In the genomic region with DNA sequence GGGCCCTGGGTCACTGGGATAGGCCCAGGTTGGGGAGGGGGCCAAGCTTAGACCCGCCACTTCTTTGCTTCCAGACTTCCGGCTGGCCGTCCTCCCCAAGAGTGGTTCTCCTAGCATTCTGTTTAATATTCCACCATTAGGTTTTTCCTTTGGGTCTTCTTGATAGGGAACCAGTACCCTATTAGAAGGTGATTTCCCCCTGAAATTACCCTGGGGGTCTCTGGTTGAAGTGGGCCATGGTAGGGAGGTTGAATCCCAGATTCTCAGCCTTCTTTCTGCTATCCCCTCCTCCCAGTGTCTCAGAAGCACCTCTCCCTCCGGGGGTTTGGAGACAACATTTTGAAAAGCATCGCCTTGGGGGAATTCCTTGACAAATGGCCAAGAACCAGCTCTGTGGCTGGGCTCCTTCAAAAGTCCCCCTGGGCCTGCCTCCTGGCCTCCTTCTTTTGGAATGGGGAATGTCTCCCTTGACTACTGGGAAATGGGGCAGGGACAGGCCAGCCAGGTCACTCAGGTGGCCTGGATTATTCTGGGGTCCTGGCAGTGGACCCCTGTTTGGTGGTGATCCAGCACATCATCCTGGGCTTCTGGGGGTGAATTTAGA, we compare ENCODE assay signal across 11 cellular contexts. TPM values are rescaled to one million over a fixed set of nuclear protein-coding genes. Genes with fewer than 3 reads are reported as not detected.
DNase-seq lines count a peak whose midpoint lies in the region; FAIRE-seq and TF ChIP-seq lines count a peak whose summit lies in the region.
"Had no signal": no experiment of that assay in that cellular context is flagged by ENCODE, and none has a peak within 500 bp of the region (broad histone marks: within the 10 kb centered on the region; RNA-seq: fewer than 3 reads in every experiment).

No MANE protein-coding gene starts in this region.

- H3K9ac ChIP-seq in OCI-LY1 (ENCODE audit: low read length) = no peak overlapping the region; the same call in 1 of the 2 replicates
- no peak overlapping the region for H3K9ac ChIP-seq in rectal smooth muscle tissue (ENCODE audit: low read length)

- no peaks in the 10 kb centered on the region for H4K20me1 ChIP-seq in OCI-LY1 (ENCODE audit: insufficient read depth, low read length)

- H3K4me3 ChIP-seq in CD4-positive, alpha-beta memory T cell (ENCODE audit: low read length in 2 of 2) = no peak overlapping the region
- H3K4me3 ChIP-seq in OCI-LY1 (ENCODE audit: low read depth, low read length, poor library complexity, severe bottlenecking) (no peak overlapping the region), dorsolateral prefrontal cortex (peak overlapping the region in 2 of 59 donors; percentile 3 to 7), rectal smooth muscle tissue (ENCODE audit: low read length) (peak overlapping the region; percentile 12)

- peaks cover 59 to 98% (median 77%) of the 10 kb centered on the region in 4 donors for H3K4me1 Mint-ChIP-seq in CD4-positive, alpha-beta memory T cell

- peaks cover 45% of the 10 kb centered on the region for H3K79me2 ChIP-seq in OCI-LY1 (ENCODE audit: insufficient read depth, low read length)

- POLR2A ChIA-PET in CD4-positive, alpha-beta memory T cell (lab: Charles Lee; ENCODE audit: partially characterized antibody) = interaction anchor here (1.0 to 9.5 kb wide), 4 partner anchors 11 to 22 kb away, joined by 4 to 133 read pairs (median 8); no protein-coding TSS in a partner anchor

- peak overlapping the region; percentile 29 for H3K27ac ChIP-seq in CD4-positive, alpha-beta memory T cell (ENCODE audit: low read depth, low read length)
- H3K27ac ChIP-seq in OCI-LY1 (ENCODE audit: low read depth, low read length, poor library complexity, severe bottlenecking) = peak overlapping the region; percentile 54
- H3K27ac ChIP-seq in dorsolateral prefrontal cortex = peak overlapping the region in 37 of 59 donors; percentile 2 to 99 (median 59)
- no peak overlapping the region for H3K27ac ChIP-seq in rectal smooth muscle tissue (ENCODE audit: low read depth, low read length)

- H2AFZ ChIP-seq in OCI-LY1 (ENCODE audit: low read length) = no peak overlapping the region

- DNase-seq in CD4-positive, alpha-beta memory T cell = no peak
- DNase-seq in dorsolateral prefrontal cortex = no peak
- DNase-seq in T-helper 9 cell = no peak
- no peak for DNase-seq in GM12892 (ENCODE audit: insufficient read length)
- no peak for DNase-seq in NCI-H1436 treated with DMSO at 0.1 percent for 48 hours (lab: John Stamatoyannopoulos, UW)
- no peak for DNase-seq in NCI-H187 (lab: John Stamatoyannopoulos, UW)
- DNase-seq: central memory CD4-positive, alpha-beta T cell; GF-D8; NCI-H2107 had no signal

- peak overlapping the region; percentile 11; the same call in 1 of the 2 replicates for H3K4me2 ChIP-seq in OCI-LY1 (ENCODE audit: low read length)

- TF ChIP-seq CTCF in OCI-LY1 (IDR thresholded peaks at IDR 0.05; ENCODE audit: low read length) (no peak), dorsolateral prefrontal cortex (IDR thresholded peaks at IDR 0.05 in 54 of 56, conservative IDR thresholded peaks at IDR 0.05 in 2 of 56; ENCODE audit: low read depth in 1 of 56, partially characterized antibody in 56 of 56) (no peak)

- no peaks in the 10 kb centered on the region for H3K27me3 ChIP-seq in CD4-positive, alpha-beta memory T cell (ENCODE audit: insufficient read depth, low read length)
- no peaks in the 10 kb centered on the region for H3K27me3 ChIP-seq in OCI-LY1 (ENCODE audit: insufficient read depth, low read length)
- H3K27me3 ChIP-seq in dorsolateral prefrontal cortex = no peaks in the 10 kb centered on the region
- no peaks in the 10 kb centered on the region for H3K27me3 ChIP-seq in rectal smooth muscle tissue (ENCODE audit: control insufficient read depth, insufficient read depth, low read length)

- no peak for FAIRE-seq in GM12892 (lab: Jason Lieb, UNC)

- peak overlapping the region; percentile 49 to 100 (median 87) for H3K27ac Mint-ChIP-seq in CD4-positive, alpha-beta memory T cell

- intact Hi-C loops in CD4-positive, alpha-beta memory T cell (cut with micrococcal nuclease) = no loop called here
- intact Hi-C loops in dorsolateral prefrontal cortex (cut with DNase I) = no loop called here

- H3K36me3 Mint-ChIP-seq in CD4-positive, alpha-beta memory T cell = peaks cover 22 to 52% of the 10 kb centered on the region in 2 donors

- no peak for TF ChIP-seq POLR2A in GM12892 (IDR thresholded peaks at IDR 0.05; ENCODE audit: low read depth, low read length)

- CTCF ChIA-PET in CD4-positive, alpha-beta memory T cell (lab: Charles Lee; ENCODE audit: partially characterized antibody) = no interaction called here

- H3K9me3 Mint-ChIP-seq in CD4-positive, alpha-beta memory T cell = no peaks in the 10 kb centered on the region

- no peaks in the 10 kb centered on the region for H3K9me3 ChIP-seq in CD4-positive, alpha-beta memory T cell (ENCODE audit: control insufficient read depth in 1 of 2, low read length in 2 of 2)
- H3K9me3 ChIP-seq in OCI-LY1 (ENCODE audit: low read length) = no peaks in the 10 kb centered on the region

- no peaks in the 10 kb centered on the region for H3K9me2 ChIP-seq in OCI-LY1 (ENCODE audit: low read depth, low read length)

- H3K36me3 ChIP-seq in CD4-positive, alpha-beta memory T cell (ENCODE audit: insufficient read depth, low read length) = peaks cover 24% of the 10 kb centered on the region
- H3K36me3 ChIP-seq in OCI-LY1 (ENCODE audit: insufficient read depth, low read length) (peaks cover 25% of the 10 kb centered on the region), rectal smooth muscle tissue (ENCODE audit: control insufficient read depth, insufficient read depth, low read length) (peaks cover 22% of the 10 kb centered on the region)

- no peaks in the 10 kb centered on the region; the same call in 1 of the 2 replicates for H3F3A ChIP-seq in OCI-LY1 (ENCODE audit: insufficient read depth, low read length)

- H3K4me3 Mint-ChIP-seq in CD4-positive, alpha-beta memory T cell = peak overlapping the region in 5 of 8 donors; percentile 16 to 76 (median 50)

- no peaks in the 10 kb centered on the region for H3K27me3 Mint-ChIP-seq in CD4-positive, alpha-beta memory T cell

- peaks cover 88% of the 10 kb centered on the region for H3K4me1 ChIP-seq in CD4-positive, alpha-beta memory T cell (ENCODE audit: insufficient read depth, low read length)
- peaks cover 71% of the 10 kb centered on the region for H3K4me1 ChIP-seq in OCI-LY1 (ENCODE audit: insufficient read depth, low read length, severe bottlenecking)
- peaks cover 45% of the 10 kb centered on the region for H3K4me1 ChIP-seq in rectal smooth muscle tissue (ENCODE audit: control insufficient read depth, insufficient read depth, low read length)

RNA-seq across cellular contexts. Expression of a gene that starts 5.7 kb away (rescaled TPM):
- total RNA-seq in CD4-positive, alpha-beta memory T cell = 100 to 1,000 TPM; 120 to 122 TPM
- 10 to 100 TPM; 32.1 to 65.3 TPM for polyA plus RNA-seq in CD4-positive, alpha-beta memory T cell
- total RNA-seq in dorsolateral prefrontal cortex = 100 to 1,000 TPM in 14 of 120 experiments, 10 to 100 TPM in 106; 54.6 to 125 (median 90.0) TPM
- polyA plus RNA-seq in GM12892 (2012; ENCODE audit: missing spikeins) = 48.4 TPM

RNA-seq across cellular contexts. Expression of a gene that starts 22.1 kb away (rescaled TPM):
- total RNA-seq in CD4-positive, alpha-beta memory T cell = 1,000 to 10,000 TPM; 1,511 to 1,572 TPM
- polyA plus RNA-seq in CD4-positive, alpha-beta memory T cell = 1,000 to 10,000 TPM in 1 of 2 donors, 100 to 1,000 TPM in 1; 728 to 1,314 TPM
- 100 to 1,000 TPM; 239 to 571 (median 364) TPM for total RNA-seq in dorsolateral prefrontal cortex
- polyA plus RNA-seq in GM12892 (2012; ENCODE audit: missing spikeins) = 4,815 TPM

RNA-seq across cellular contexts. Expression of a gene that starts 50.5 kb away (rescaled TPM):
- total RNA-seq in CD4-positive, alpha-beta memory T cell = 10 to 100 TPM; 44.4 to 46.8 TPM
- 1 to 10 TPM; 4.3 to 9.6 TPM for polyA plus RNA-seq in CD4-positive, alpha-beta memory T cell
- total RNA-seq in dorsolateral prefrontal cortex = 10 to 100 TPM; 12.1 to 25.1 (median 17.5) TPM
- polyA plus RNA-seq in GM12892 (2012; ENCODE audit: missing spikeins) = 21.9 TPM
